In the genomic region with DNA sequence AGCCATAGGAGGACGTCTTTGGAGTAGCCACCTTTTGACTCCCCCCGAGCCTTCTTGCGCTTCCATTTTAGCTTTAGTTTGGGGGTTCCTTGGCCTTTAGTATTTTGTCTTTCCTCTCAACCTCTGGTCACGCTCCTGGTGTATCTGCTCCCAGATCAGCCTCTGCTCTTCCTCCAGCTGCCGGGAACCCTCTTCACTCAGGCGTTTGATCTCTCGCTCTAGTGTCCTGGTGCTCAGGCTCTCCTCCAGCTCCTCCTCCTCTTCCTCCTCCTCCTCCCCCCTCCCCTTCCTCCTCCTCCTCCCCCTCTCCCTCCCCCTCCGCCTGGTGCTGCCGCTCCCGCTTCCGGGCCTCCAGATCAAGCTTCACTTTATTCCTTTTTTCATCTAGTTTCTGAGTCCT, we compare ENCODE assay signal across 1 cellular context.
TF ChIP-seq lines count a peak whose summit lies in the region.

No MANE protein-coding gene starts in this region.

TF ChIP-seq in K562, 482 proteins besides CTCF, POLR2A, EP300 and RAD21 (continued from another document):
- TF ChIP-seq NFIX (CRISPR knock-in tag; IDR thresholded peaks at IDR 0.05; ENCODE audit: low read depth), result no peak
TF ChIP-seq in K562: peak in this region for 4.
